ENCODE assay signal across 8 cellular contexts in genomic region chr2:210169871-210170441, GRCh38. TPM values are rescaled to one million over a fixed set of nuclear protein-coding genes. Genes with fewer than 3 reads are reported as not detected.
A peak's percentile ranks its signal among the peaks of the same experiment; 100 is the strongest.
DNase-seq lines count a peak whose midpoint lies in the region; ATAC-seq and TF ChIP-seq lines count a peak whose summit lies in the region.

No MANE protein-coding gene starts in this region.

- TF ChIP-seq CTCF in DOHH2 (IDR thresholded peaks at IDR 0.05; ENCODE audit: low read depth, low read length, poor library complexity, severe bottlenecking), result no peak
- TF ChIP-seq CTCF in KMS-11 (conservative IDR thresholded peaks at IDR 0.05; ENCODE audit: low read depth, low read length), result no peak; the same call in 1 of the 2 replicates

- H3K4me3 Mint-ChIP-seq in activated T-helper 1 cell treated with anti-CD3 and anti-CD28 coated beads, Interleukin-12 subunit alpha, Interleukin-12 subunit beta, Interleukin-2, Interleukin-4 antibody, amounts not matched to agents 30 ng/mL and 10 ng/mL and 1 ng/mL, durations not matched to agents 14 hours and 24 hours and 36 hours, result peak overlapping the region; percentile 98

- H3K27me3 ChIP-seq in DOHH2 (ENCODE audit: control insufficient read depth, low read length) (no peaks in the 10 kb centered on the region), KMS-11 (ENCODE audit: insufficient read depth, low read depth) (no peaks in the 10 kb centered on the region), right cardiac atrium (ENCODE audit: control insufficient read depth, insufficient read depth) (no peaks in the 10 kb centered on the region), skeletal muscle satellite cell (ENCODE audit: control insufficient read depth, insufficient read depth, low read length) (no peaks in the 10 kb centered on the region)

- H3K4me2 ChIP-seq in DOHH2 (ENCODE audit: low read length) (peak overlapping the region; percentile 84), KMS-11 (peak overlapping the region; percentile 85), skeletal muscle satellite cell (ENCODE audit: low read length) (peak overlapping the region; percentile 79)

- H3K27ac Mint-ChIP-seq in activated T-helper 1 cell treated with anti-CD3 and anti-CD28 coated beads, Interleukin-12 subunit alpha, Interleukin-12 subunit beta, Interleukin-2, Interleukin-4 antibody, amounts not matched to agents 30 ng/mL and 10 ng/mL and 1 ng/mL, durations not matched to agents 14 hours and 24 hours and 36 hours, result peak overlapping the region; percentile 96

- peak overlapping the region; percentile 82 for H3K9ac ChIP-seq in KMS-11
- peak overlapping the region; percentile 93 for H3K9ac ChIP-seq in skeletal muscle satellite cell (ENCODE audit: low read depth, low read length)

- peak overlapping the region; percentile 32; the same call in 1 of the 2 replicates for H2AFZ ChIP-seq in KMS-11 (ENCODE audit: low read depth)

- H3K36me3 Mint-ChIP-seq in activated T-helper 1 cell treated with anti-CD3 and anti-CD28 coated beads, Interleukin-12 subunit alpha, Interleukin-12 subunit beta, Interleukin-2, Interleukin-4 antibody, amounts not matched to agents 30 ng/mL and 10 ng/mL and 1 ng/mL, durations not matched to agents 14 hours and 24 hours and 36 hours (ENCODE audit: low read depth), result peaks cover 1% of the 10 kb centered on the region

- 0 out of 2 replicates have a peak, but pooled peaks cover 5% of the 10 kb centered on the region for H3K36me3 ChIP-seq in DOHH2 (ENCODE audit: control insufficient read depth, low read length)
- no peaks in the 10 kb centered on the region for H3K36me3 ChIP-seq in KMS-11 (ENCODE audit: insufficient read depth)
- no peaks in the 10 kb centered on the region for H3K36me3 ChIP-seq in skeletal muscle satellite cell (ENCODE audit: insufficient read depth, low read length)

- H3F3A ChIP-seq in DOHH2 (ENCODE audit: control insufficient read depth, insufficient read depth), result no peaks in the 10 kb centered on the region; the same call in 1 of the 2 replicates

- H3K27me3 Mint-ChIP-seq in activated T-helper 1 cell treated with anti-CD3 and anti-CD28 coated beads, Interleukin-12 subunit alpha, Interleukin-12 subunit beta, Interleukin-2, Interleukin-4 antibody, amounts not matched to agents 30 ng/mL and 10 ng/mL and 1 ng/mL, durations not matched to agents 14 hours and 24 hours and 36 hours (ENCODE audit: insufficient read depth), result peaks cover 18% of the 10 kb centered on the region

- H3K79me2 ChIP-seq in DOHH2 (ENCODE audit: control insufficient read depth, low read length) (peaks cover 42% of the 10 kb centered on the region), KMS-11 (ENCODE audit: insufficient read depth, low read depth) (peaks cover 65% of the 10 kb centered on the region)

- intact Hi-C loops in activated T-helper 1 cell treated with anti-CD3 and anti-CD28 coated beads, Interleukin-12 subunit alpha, Interleukin-12 subunit beta, Interleukin-2, Interleukin-4 antibody, amounts not matched to agents 30 ng/mL and 10 ng/mL and 1 ng/mL, durations not matched to agents 14 hours and 24 hours and 36 hours (cut with micrococcal nuclease), result loop anchor here (1.0 to 5.0 kb wide), 4 partner anchors 168 to 1915 kb away; partner anchors contain the start of genes IDH1, LANCL1, PIKFYVE and RPE
- intact Hi-C loops in right cardiac atrium (cut with DNase I), result loop anchor here in 1 of 4 donors (10.0 kb wide), 1 partner anchor 165 kb away; the partner anchor contains the start of gene RPE

- H3K4me1 ChIP-seq in DOHH2 (ENCODE audit: control insufficient read depth, low read length) (peaks cover 27% of the 10 kb centered on the region), KMS-11 (ENCODE audit: low read depth, poor library complexity, severe bottlenecking) (peaks cover 66% of the 10 kb centered on the region), right cardiac atrium (ENCODE audit: control insufficient read depth, insufficient read depth, low read length) (no peaks in the 10 kb centered on the region), skeletal muscle satellite cell (ENCODE audit: control insufficient read depth, insufficient read depth, low read length) (peaks cover 24% of the 10 kb centered on the region)

- H3K27ac ChIP-seq in DOHH2 (ENCODE audit: low read depth, low read length) (peak overlapping the region; percentile 32), KMS-11 (peak overlapping the region; percentile 82), right cardiac atrium (ENCODE audit: low read length) (peak overlapping the region; percentile 99)

- DNase-seq in activated T-helper 1 cell treated with anti-CD3 and anti-CD28 coated beads, Interleukin-12 subunit alpha, Interleukin-12 subunit beta, Interleukin-2, Interleukin-4 antibody, amounts not matched to agents 30 ng/mL and 10 ng/mL and 1 ng/mL, durations not matched to agents 14 hours and 24 hours and 36 hours (ENCODE audit: low spot score), result no peak
- DNase-seq in right cardiac atrium (no peak), UCSD-AML1 (lab: John Stamatoyannopoulos, UW; ENCODE audit: unreplicated experiment) (no peak), NCI-H345 treated with DMSO at 0.1 percent for 48 hours (lab: John Stamatoyannopoulos, UW; ENCODE audit: unreplicated experiment) (no peak)

- ATAC-seq in GM21528 (IDR thresholded peaks at IDR 0.05; ENCODE audit: low FRiP score, unreplicated experiment) (peak; percentile 21), right cardiac atrium (peak in 1 of 2 donors; percentile 28)

- H3K9me3 Mint-ChIP-seq in activated T-helper 1 cell treated with anti-CD3 and anti-CD28 coated beads, Interleukin-12 subunit alpha, Interleukin-12 subunit beta, Interleukin-2, Interleukin-4 antibody, amounts not matched to agents 30 ng/mL and 10 ng/mL and 1 ng/mL, durations not matched to agents 14 hours and 24 hours and 36 hours, result no peaks in the 10 kb centered on the region

- no peaks in the 10 kb centered on the region for H3K9me3 ChIP-seq in DOHH2 (ENCODE audit: control insufficient read depth, insufficient read depth, low read length)
- H3K9me3 ChIP-seq in right cardiac atrium (ENCODE audit: control insufficient read depth, low read length), result no peaks in the 10 kb centered on the region
- H3K9me3 ChIP-seq in skeletal muscle satellite cell (replicated peaks; ENCODE audit: low read length), result no peaks in the 10 kb centered on the region

- WGBS in right cardiac atrium, result under 1% methylated on average over 8 of the region's 8 CpGs

- peaks cover 30% of the 10 kb centered on the region for H3K4me1 Mint-ChIP-seq in activated T-helper 1 cell treated with anti-CD3 and anti-CD28 coated beads, Interleukin-12 subunit alpha, Interleukin-12 subunit beta, Interleukin-2, Interleukin-4 antibody, amounts not matched to agents 30 ng/mL and 10 ng/mL and 1 ng/mL, durations not matched to agents 14 hours and 24 hours and 36 hours (ENCODE audit: low read depth)

- no peaks in the 10 kb centered on the region for H3K9me2 ChIP-seq in DOHH2 (replicated peaks; ENCODE audit: control insufficient read depth, low read length)

- no peaks in the 10 kb centered on the region for H4K20me1 ChIP-seq in DOHH2 (ENCODE audit: control insufficient read depth, insufficient read depth, low read depth, low read length)
- H4K20me1 ChIP-seq in KMS-11 (ENCODE audit: insufficient read depth), result no peaks in the 10 kb centered on the region

- H3K4me3 ChIP-seq in DOHH2 (ENCODE audit: low read length), result peak overlapping the region; percentile 81
- H3K4me3 ChIP-seq in KMS-11 (IDR thresholded peaks at IDR 0.05; ENCODE audit: insufficient read depth, low read depth, low read length), result peak overlapping the region; percentile 78
- H3K4me3 ChIP-seq in right cardiac atrium (ENCODE audit: low read length), result peak overlapping the region; percentile 98
- H3K4me3 ChIP-seq in skeletal muscle satellite cell (ENCODE audit: low read length), result peak overlapping the region; percentile 75

RNA-seq across cellular contexts. Expression of gene KANSL1L, which starts 1.3 kb away (rescaled TPM):
- 3.0 and 3.6 TPM in 2 replicates for total RNA-seq in activated T-helper 1 cell treated with anti-CD3 and anti-CD28 coated beads, Interleukin-12 subunit alpha, Interleukin-12 subunit beta, Interleukin-2, Interleukin-4 antibody, amounts not matched to agents 30 ng/mL and 10 ng/mL and 1 ng/mL, durations not matched to agents 14 hours and 24 hours and 36 hours
- 10 to 100 TPM; 19.4 to 23.9 (median 22.2) TPM for total RNA-seq in right cardiac atrium
- 6.2 TPM for polyA plus RNA-seq in right cardiac atrium
- total RNA-seq in skeletal muscle satellite cell (2012; rRNA removed), result 7.9 and 8.4 TPM in 2 replicates

RNA-seq across cellular contexts. Expression of gene ACADL, which starts 55.3 kb away (rescaled TPM):
- total RNA-seq in activated T-helper 1 cell treated with anti-CD3 and anti-CD28 coated beads, Interleukin-12 subunit alpha, Interleukin-12 subunit beta, Interleukin-2, Interleukin-4 antibody, amounts not matched to agents 30 ng/mL and 10 ng/mL and 1 ng/mL, durations not matched to agents 14 hours and 24 hours and 36 hours, result not detected in 2 replicates
- total RNA-seq in right cardiac atrium, result 1 to 10 TPM; 2.8 to 3.4 (median 3.1) TPM
- 2.8 TPM for polyA plus RNA-seq in right cardiac atrium
- under 0.01 TPM in 2 replicates for total RNA-seq in skeletal muscle satellite cell (2012; rRNA removed)

Comparison
In these comparisons a context has a peak if more than half of its experiments do, and no peak if none do; other contexts are left out.
1. H3K27ac ChIP-seq: peak in every context shown above with its lines; median percentile 99 in right cardiac atrium; 82 in KMS-11; 32 in DOHH2.